Comparison of ENCODE assay signal across 9 cellular contexts in the genomic region with DNA sequence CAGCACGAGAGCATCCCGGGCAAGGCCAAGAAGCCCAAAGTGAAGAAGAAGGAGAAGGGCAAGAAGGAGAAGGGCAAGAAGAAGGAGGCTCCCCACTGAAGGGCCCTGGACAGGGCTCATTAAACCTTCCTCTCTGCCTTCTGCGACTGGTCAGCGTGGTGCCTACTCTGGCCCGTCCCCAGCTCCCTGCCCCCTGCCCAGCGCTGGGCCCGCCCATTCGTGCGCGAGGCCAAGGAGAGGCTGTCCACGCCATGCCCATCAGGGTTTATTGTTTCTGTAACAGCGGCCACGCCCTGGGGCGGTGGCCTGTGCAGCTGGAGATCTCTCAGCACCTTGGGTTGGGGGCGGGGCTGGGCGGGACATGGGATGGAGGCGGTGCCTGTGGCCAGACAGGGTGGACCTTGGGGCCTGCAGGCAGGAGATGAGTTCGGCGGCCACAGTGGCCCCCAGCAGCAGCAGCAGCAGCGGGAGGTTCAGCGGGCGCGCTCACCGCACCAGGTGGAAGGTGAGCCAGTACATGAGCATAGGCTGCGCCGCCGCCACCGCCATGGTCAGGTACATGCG. TPM values are rescaled to one million over a fixed set of nuclear protein-coding genes. Genes with fewer than 3 reads are reported as not detected.
DNase-seq lines count a peak whose midpoint lies in the region; ATAC-seq and TF ChIP-seq lines count a peak whose summit lies in the region.
"Had no signal": no experiment of that assay in that cellular context is flagged by ENCODE, and none has a peak within 500 bp of the region (broad histone marks: within the 10 kb centered on the region; RNA-seq: fewer than 3 reads in every experiment).

No MANE protein-coding gene starts in this region.

- RAD21 ChIA-PET in HCT116 (lab: Charles Lee; ENCODE audit: low non-redundant PET in 1 of 2, low total read pairs in 2 of 2, uncharacterized antibody in 2 of 2, unreplicated experiment in 2 of 2), result interaction anchor here (0.7 to 2.0 kb wide), 4 partner anchors 24 to 402 kb away, joined by 3 to 8 read pairs (median 3); no protein-coding TSS in a partner anchor

- H2AFZ ChIP-seq in HCT116 (ENCODE audit: low read depth, low read length, poor library complexity, severe bottlenecking) (no peak overlapping the region), PC-9 (no peak overlapping the region)

- peaks cover 39% of the 10 kb centered on the region for H3F3A ChIP-seq in PC-9 (ENCODE audit: insufficient read depth, low read depth)

- ATAC-seq in HCT116, result peak; percentile 71
- ATAC-seq in gastroesophageal sphincter, result peak; percentile 76
- no peak for ATAC-seq in GM19324 (IDR thresholded peaks at IDR 0.05; ENCODE audit: low FRiP score, unreplicated experiment)
- no peak for ATAC-seq in HG02571 (IDR thresholded peaks at IDR 0.05; ENCODE audit: unreplicated experiment)

- no peaks in the 10 kb centered on the region for H3K9me3 ChIP-seq in HCT116 (ENCODE audit: control insufficient read depth in 1 of 2, insufficient read depth in 1 of 2, low read depth in 1 of 2, low read length in 2 of 2)
- H3K9me3 ChIP-seq in PC-9 (ENCODE audit: insufficient read depth, low read depth), result no peaks in the 10 kb centered on the region
- H3K9me3 ChIP-seq in gastroesophageal sphincter, result no peaks in the 10 kb centered on the region

- CTCF ChIA-PET in HCT116 (lab: Charles Lee) (interaction anchor here (0.6 to 1.7 kb wide), 5 partner anchors 31 to 403 kb away, joined by 3 to 5 read pairs (median 4); a partner anchor contains a TSS), PC-9 (lab: Charles Lee) (interaction anchor here (0.6 kb wide), 1 partner anchor 8 kb away, joined by 5 read pairs; no protein-coding TSS in a partner anchor)

- TF ChIP-seq RAD21 in HCT116 (IDR thresholded peaks at IDR 0.05; ENCODE audit: low read depth), result no peak

- intact Hi-C loops in HCT116 (cut with micrococcal nuclease) (loop anchor here (1.0 kb wide), 2 partner anchors 10 to 41 kb away; a partner anchor contains a TSS), PC-9 (cut with micrococcal nuclease; ENCODE audit: unreplicated experiment) (loop anchor here (1.0 to 2.0 kb wide), 5 partner anchors 10 to 60 kb away; a partner anchor contains a TSS)

- H3K9me2 ChIP-seq in HCT116 (ENCODE audit: insufficient read depth), result no peaks in the 10 kb centered on the region
- no peaks in the 10 kb centered on the region for H3K9me2 ChIP-seq in PC-9 (ENCODE audit: insufficient read depth)

- H3K9ac ChIP-seq in HCT116 (ENCODE audit: low read length), result peak overlapping the region; percentile 100

- H3K4me1 ChIP-seq in HCT116 (ENCODE audit: control insufficient read depth in 1 of 2, insufficient read depth in 2 of 2, low read length in 2 of 2) (peaks cover 36 to 51% of the 10 kb centered on the region in 2 experiments), PC-9 (replicated peaks; ENCODE audit: insufficient read depth) (peaks cover 33% of the 10 kb centered on the region), gastroesophageal sphincter (no peaks in the 10 kb centered on the region)

- H3K27me3 ChIP-seq in HCT116 (ENCODE audit: insufficient read depth, low read length) (no peaks in the 10 kb centered on the region), PC-9 (ENCODE audit: insufficient read depth, low read depth) (no peaks in the 10 kb centered on the region), gastroesophageal sphincter (no peaks in the 10 kb centered on the region)

- no peak for TF ChIP-seq EP300 in gastroesophageal sphincter (IDR thresholded peaks at IDR 0.05)

- WGBS in gastroesophageal sphincter (ENCODE audit: low coverage in 1 of 2), 2 donors, result 78 to 82% methylated on average over 11 to 12 of the region's 29 CpGs

- H3K4me2 ChIP-seq in HCT116 (ENCODE audit: low read length), result peak overlapping the region; percentile 99
- peak overlapping the region; percentile 95 for H3K4me2 ChIP-seq in PC-9

- H3K36me3 ChIP-seq in HCT116 (ENCODE audit: control insufficient read depth in 1 of 2, insufficient read depth in 2 of 2, low read length in 2 of 2), result peaks cover 10% of the 10 kb centered on the region in 2 experiments; a peak in 3 of 4 replicates
- H3K36me3 ChIP-seq in PC-9 (ENCODE audit: low read depth), result peaks cover 3% of the 10 kb centered on the region; the same call in 1 of the 2 replicates
- H3K36me3 ChIP-seq in gastroesophageal sphincter, result peaks cover 0 to 54% of the 10 kb centered on the region in 2 donors

- TF ChIP-seq POLR2A in HCT116 (IDR thresholded peaks at IDR 0.05; ENCODE audit: borderline replicate concordance, extremely low read depth, insufficient read depth, insufficient read length), result peak; percentile 84
- no peak for TF ChIP-seq POLR2A in gastroesophageal sphincter (IDR thresholded peaks at IDR 0.05)

- H3K27ac ChIP-seq in HCT116 (ENCODE audit: low read depth, low read length), result peak overlapping the region; percentile 98
- H3K27ac ChIP-seq in PC-9, result peak overlapping the region; percentile 94
- H3K27ac ChIP-seq in gastroesophageal sphincter, result peak overlapping the region in 2 of 4 donors; percentile 47 to 60

- TF ChIP-seq CTCF in HCT116 (IDR thresholded peaks at IDR 0.05 in 2 of 3, conservative IDR thresholded peaks at IDR 0.05 in 1 of 3; ENCODE audit: borderline replicate concordance in 1 of 3, insufficient read depth in 1 of 3, low read depth in 2 of 3, low read length in 2 of 3) (no peak), PC-9 (conservative IDR thresholded peaks at IDR 0.05) (no peak), gastroesophageal sphincter (IDR thresholded peaks at IDR 0.05) (no peak)

- H4K20me1 ChIP-seq in HCT116 (ENCODE audit: insufficient read depth) (no peaks in the 10 kb centered on the region), PC-9 (ENCODE audit: insufficient read depth) (peaks cover 3% of the 10 kb centered on the region; the same call in 1 of the 2 replicates)

- peak overlapping the region; percentile 91 to 98 for H3K4me3 ChIP-seq in HCT116 (replicated peaks in 1 of 2; ENCODE audit: low read depth in 1 of 2, low read length in 2 of 2)
- peak overlapping the region; percentile 72 for H3K4me3 ChIP-seq in PC-9
- no peak overlapping the region for H3K4me3 ChIP-seq in gastroesophageal sphincter

- peak; percentile 96 for DNase-seq in HCT116 (ENCODE audit: low read depth, low spot score)
- DNase-seq in PC-9, result peak; percentile 95 to 98
- DNase-seq in pulmonary artery endothelial cell (ENCODE audit: low read depth, low spot score), result peak; percentile 37
- DNase-seq in T-helper 1 cell, result no peak
- no peak for DNase-seq in KBM-7

- in situ Hi-C loops in KBM-7 (cut with MboI; ENCODE audit: low pct_unique_long_range_greater_than_20kb, low sequenced_read_pairs), result no loop called here

- BruUV-seq in HCT116 (replicated peaks; lab: Mats Ljungman, UMichigan) (no TSS peak), PC-9 (replicated peaks; lab: Mats Ljungman, UMichigan) (no TSS peak)

- H3K79me2 ChIP-seq in HCT116 (ENCODE audit: insufficient read depth, low read length), result peaks cover 22% of the 10 kb centered on the region
- peaks cover 41% of the 10 kb centered on the region for H3K79me2 ChIP-seq in PC-9 (ENCODE audit: low read depth)

- POLR2A ChIA-PET in HCT116 (lab: Charles Lee), result interaction anchor here (0.6 to 2.8 kb wide), 10 partner anchors 14 to 491 kb away, joined by 3 to 19 read pairs (median 6); a partner anchor contains a TSS
- POLR2A ChIA-PET in PC-9 (lab: Charles Lee; ENCODE audit: unreplicated experiment), result interaction anchor here (0.6 to 1.1 kb wide), 8 partner anchors 14 to 533 kb away, joined by 3 to 12 read pairs (median 5); a partner anchor contains a TSS

TF ChIP-seq in HCT116, 20 proteins besides CTCF, POLR2A, EP300 and RAD21 (continues in another document):
- TF ChIP-seq SP1 (IDR thresholded peaks at IDR 0.05; ENCODE audit: low read depth) (peak; percentile 84), ZNF274 (IDR thresholded peaks at IDR 0.05; ENCODE audit: low read depth, low read length) (no peak), TCF7L2 (IDR thresholded peaks at IDR 0.05; ENCODE audit: borderline replicate concordance, extremely low read depth, insufficient read depth, insufficient read length) (no peak), EGR1 (IDR thresholded peaks at IDR 0.05; ENCODE audit: low read depth) (no peak)
- TF ChIP-seq, protein P1, sequence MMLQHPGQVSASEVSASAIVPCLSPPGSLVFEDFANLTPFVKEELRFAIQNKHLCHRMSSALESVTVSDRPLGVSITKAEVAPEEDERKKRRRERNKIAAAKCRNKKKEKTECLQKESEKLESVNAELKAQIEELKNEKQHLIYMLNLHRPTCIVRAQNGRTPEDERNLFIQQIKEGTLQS (IDR thresholded peaks at IDR 0.05), result no peak

RNA-seq across cellular contexts. Expression of a gene that starts 0.9 kb away (rescaled TPM):
- 135 TPM for total RNA-seq in HCT116 (2021; ENCODE audit: unreplicated experiment)
- polyA plus RNA-seq in HCT116 (2012), result 383 and 389 TPM in 2 replicates
- 100 and 150 TPM in 2 replicates for total RNA-seq in PC-9 (2021)
- total RNA-seq in gastroesophageal sphincter, result 10 to 100 TPM in 1 of 4 donors, 1 to 10 TPM in 2, not detected in 1; 4.7 to 48.7 (median 7.9) TPM
- 27.9 and 33.4 TPM in 2 replicates for total RNA-seq in pulmonary artery endothelial cell
- total RNA-seq: RPMI7951 had no signal

RNA-seq across cellular contexts. Expression of a gene that starts 10.8 kb away (rescaled TPM):
- total RNA-seq in HCT116 (2021; ENCODE audit: unreplicated experiment), result 67.5 TPM
- 109 and 112 TPM in 2 replicates for polyA plus RNA-seq in HCT116 (2012)
- 33.6 and 39.8 TPM in 2 replicates for total RNA-seq in PC-9 (2021)
- 10 to 100 TPM; 14.0 to 20.7 (median 17.1) TPM for total RNA-seq in gastroesophageal sphincter
- 78.7 and 98.5 TPM in 2 replicates for total RNA-seq in pulmonary artery endothelial cell

RNA-seq across cellular contexts. Expression of a gene that starts 14.7 kb away (rescaled TPM):
- total RNA-seq in HCT116 (2021; ENCODE audit: unreplicated experiment) (11.0 TPM), PC-9 (2021) (6.1 and 9.3 TPM in 2 replicates), gastroesophageal sphincter (1 to 10 TPM; 2.3 to 9.3 (median 6.1) TPM), pulmonary artery endothelial cell (7.0 and 13.7 TPM in 2 replicates)
- 11.4 and 12.1 TPM in 2 replicates for polyA plus RNA-seq in HCT116 (2012)

RNA-seq across cellular contexts. Expression of a gene that starts 30.7 kb away (rescaled TPM):
- total RNA-seq in HCT116 (2021; ENCODE audit: unreplicated experiment) (3.5 TPM), PC-9 (2021) (11.7 and 12.4 TPM in 2 replicates), gastroesophageal sphincter (1 to 10 TPM in 3 of 4 donors, under 1 TPM in 1; 0.07 to 4.7 (median 2.6) TPM), pulmonary artery endothelial cell (0.73 and 2.3 TPM in 2 replicates)
- polyA plus RNA-seq in HCT116 (2012), result 1.5 and 2.5 TPM in 2 replicates
- total RNA-seq: RPMI7951 had no signal

RNA-seq across cellular contexts. Expression of a gene that starts 40.6 kb away (rescaled TPM):
- 500 TPM for total RNA-seq in HCT116 (2021; ENCODE audit: unreplicated experiment)
- 492 and 532 TPM in 2 replicates for polyA plus RNA-seq in HCT116 (2012)
- 1,019 and 1,161 TPM in 2 replicates for total RNA-seq in PC-9 (2021)
- total RNA-seq in gastroesophageal sphincter, result 10 to 100 TPM in 2 of 4 donors, 1 to 10 TPM in 2; 2.1 to 51.7 (median 10.9) TPM
- total RNA-seq in pulmonary artery endothelial cell, result 5.9 and 12.6 TPM in 2 replicates

Comparison
In these comparisons a context has a peak if more than half of its experiments do, and no peak if none do; other contexts are left out.
1. ATAC-seq: peak in HCT116 (single experiment) and gastroesophageal sphincter (single experiment); none in GM19324 (single experiment) and HG02571 (single experiment).
2. DNase-seq: peak in HCT116 (single experiment), PC-9 (2 of 2) and pulmonary artery endothelial cell (single experiment); none in T-helper 1 cell (0 of 5) and KBM-7 (single experiment).
3. H3K4me3 ChIP-seq: peak in HCT116 (2 of 2) and PC-9 (single experiment); none in gastroesophageal sphincter (0 of 2).